1 cellular context compared by ENCODE assay signal in genomic region chr1:232551281-232551835, GRCh38.
TF ChIP-seq lines count a peak whose summit lies in the region.

No MANE protein-coding gene starts in this region.

TF ChIP-seq in SK-N-SH treated with all-trans-retinoic acid at 6 μM for 48 hours, 23 proteins besides CTCF, POLR2A, EP300 and RAD21 (continued from another document):
- TF ChIP-seq CSRNP3 (CRISPR knock-in tag; IDR thresholded peaks at IDR 0.05): no peak
- TF ChIP-seq CREB5 (CRISPR knock-in tag; IDR thresholded peaks at IDR 0.05; ENCODE audit: low read depth): no peak
- no peak for TF ChIP-seq ZFP3 (CRISPR knock-in tag; IDR thresholded peaks at IDR 0.05)
- TF ChIP-seq RARB (CRISPR knock-in tag; IDR thresholded peaks at IDR 0.05): no peak
- no peak for TF ChIP-seq TCF4 (CRISPR knock-in tag; IDR thresholded peaks at IDR 0.05; ENCODE audit: borderline replicate concordance)
- no peak for TF ChIP-seq ESRRG (CRISPR knock-in tag; IDR thresholded peaks at IDR 0.05)
- TF ChIP-seq TOX (CRISPR knock-in tag; IDR thresholded peaks at IDR 0.05; ENCODE audit: borderline replicate concordance): no peak
- no peak for TF ChIP-seq PPARA (CRISPR knock-in tag; IDR thresholded peaks at IDR 0.05; ENCODE audit: borderline replicate concordance)
- no peak for TF ChIP-seq GLIS3 (CRISPR knock-in tag; IDR thresholded peaks at IDR 0.05)
- TF ChIP-seq OSR1 (CRISPR knock-in tag; IDR thresholded peaks at IDR 0.05): no peak
- no peak for TF ChIP-seq ZNF70 (CRISPR knock-in tag; IDR thresholded peaks at IDR 0.05)
- no peak for TF ChIP-seq ZNF565 (CRISPR knock-in tag; conservative IDR thresholded peaks at IDR 0.05; ENCODE audit: low read depth)
- TF ChIP-seq CSDC2 (CRISPR knock-in tag; IDR thresholded peaks at IDR 0.05): no peak
